22 cellular contexts compared by ENCODE assay signal in genomic region chr17:12597895-12598294, GRCh38.
"Had no signal": no experiment of that assay in that cellular context is flagged by ENCODE, and none has a peak within 500 bp of the region (broad histone marks: within the 10 kb centered on the region; RNA-seq: fewer than 3 reads in every experiment).

No MANE protein-coding gene starts in this region.

- H3K27ac ChIP-seq: coronary artery, dorsolateral prefrontal cortex, esophagus muscularis mucosa, foreskin keratinocyte, gastroesophageal sphincter, heart left ventricle, hepatocyte, left lung, lower lobe of right lung had no signal

- H3K4me1 Mint-ChIP-seq: immature natural killer cell; naive thymus-derived CD4-positive, alpha-beta T cell had no signal

- H3K36me3 Mint-ChIP-seq: immature natural killer cell; mesothelial cell of epicardium; naive thymus-derived CD4-positive, alpha-beta T cell had no signal

- H3K27me3 ChIP-seq: esophagus muscularis mucosa, foreskin keratinocyte, gastroesophageal sphincter, heart left ventricle, hepatocyte, left lung had no signal

- H3K9me3 ChIP-seq: esophagus muscularis mucosa, gastroesophageal sphincter, heart left ventricle, left lung, lower lobe of right lung had no signal

- H3K79me2 ChIP-seq: hepatocyte had no signal

- H3K4me3 ChIP-seq: coronary artery, dorsolateral prefrontal cortex, esophagus muscularis mucosa, gastroesophageal sphincter, heart left ventricle, hepatocyte, left lung, lower lobe of right lung had no signal

- DNase-seq: dermis blood vessel endothelial cell; dorsolateral prefrontal cortex; effector CD4-positive, alpha-beta T cell; effector memory CD4-positive, alpha-beta T cell; foreskin keratinocyte; heart left ventricle; hypothalamus; immature natural killer cell; left cardiac atrium; left lung; left ventricle myocardium superior; lower lobe of right lung; mesenchymal stem cell; naive thymus-derived CD4-positive, alpha-beta T cell had no signal

- FAIRE-seq: endothelial cell of umbilical vein, frontal cortex, keratinocyte had no signal

- H3K27ac Mint-ChIP-seq: immature natural killer cell; mesothelial cell of epicardium; naive thymus-derived CD4-positive, alpha-beta T cell had no signal

- H2AFZ ChIP-seq: hepatocyte had no signal

- H3K4me1 ChIP-seq: esophagus muscularis mucosa, gastroesophageal sphincter, heart left ventricle, left lung, lower lobe of right lung had no signal

- H3K27me3 Mint-ChIP-seq: naive thymus-derived CD4-positive, alpha-beta T cell had no signal

- H3K4me3 Mint-ChIP-seq: immature natural killer cell; mesothelial cell of epicardium; naive thymus-derived CD4-positive, alpha-beta T cell had no signal

- H3K4me2 ChIP-seq: hepatocyte had no signal

- ATAC-seq: foreskin keratinocyte; gastroesophageal sphincter; heart left ventricle; left cardiac atrium; left lung; left ventricle myocardium superior; lower lobe of right lung; naive thymus-derived CD4-positive, alpha-beta T cell had no signal

- H3K36me3 ChIP-seq: esophagus muscularis mucosa, gastroesophageal sphincter, heart left ventricle, left lung, lower lobe of right lung had no signal
